ENCODE assay signal across 10 cellular contexts in the genomic region with DNA sequence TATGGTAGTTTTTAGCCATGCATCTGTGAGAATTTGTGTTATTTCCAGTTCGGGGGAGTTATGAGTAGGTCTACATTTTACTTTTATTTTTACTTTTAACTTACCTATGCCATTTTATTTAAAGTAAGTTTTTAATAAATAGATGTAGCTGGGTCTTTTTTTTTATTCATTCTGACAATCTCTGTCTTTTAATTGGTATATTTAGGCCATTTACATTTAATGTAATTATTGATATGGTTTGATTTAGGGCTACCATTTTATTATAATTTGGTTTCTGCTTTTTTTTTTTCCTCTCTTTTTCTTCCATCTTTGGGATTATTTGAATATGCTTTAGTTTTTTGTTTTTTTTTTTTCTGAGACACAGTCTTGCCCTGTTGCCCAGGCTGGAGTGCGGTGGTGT. TPM values are rescaled to one million over a fixed set of nuclear protein-coding genes. Genes with fewer than 3 reads are reported as not detected.
A peak's percentile ranks its signal among the peaks of the same experiment; 100 is the strongest.
DNase-seq lines count a peak whose midpoint lies in the region; TF ChIP-seq lines count a peak whose summit lies in the region.
"Had no signal": no experiment of that assay in that cellular context is flagged by ENCODE, and none has a peak within 500 bp of the region (broad histone marks: within the 10 kb centered on the region; RNA-seq: fewer than 3 reads in every experiment).

No MANE protein-coding gene starts in this region.

- H3K27me3 ChIP-seq in GM06990 (replicated peaks; ENCODE audit: control insufficient read depth, insufficient read depth, low read length) = no peaks in the 10 kb centered on the region
- no peaks in the 10 kb centered on the region for H3K27me3 ChIP-seq in NT2/D1 (ENCODE audit: insufficient read depth, insufficient read length)
- no peaks in the 10 kb centered on the region for H3K27me3 ChIP-seq in endodermal cell (ENCODE audit: control insufficient read depth, insufficient read depth, low read length, poor library complexity, severe bottlenecking)

- peaks cover 19% of the 10 kb centered on the region for H3K36me3 Mint-ChIP-seq in endodermal cell (ENCODE audit: low read depth)
- H3K36me3 Mint-ChIP-seq in neural crest cell (ENCODE audit: low read depth) = peaks cover 16% of the 10 kb centered on the region

- peak overlapping the region; percentile 91 for H3K4me3 Mint-ChIP-seq in endodermal cell
- peak overlapping the region; percentile 93 for H3K4me3 Mint-ChIP-seq in neural crest cell

- H3K9ac ChIP-seq in NT2/D1 (ENCODE audit: insufficient read length, low read depth) (no peak overlapping the region), endodermal cell (ENCODE audit: extremely low read depth, low read length, poor library complexity, severe bottlenecking) (no peak overlapping the region)

- H3K4me1 Mint-ChIP-seq in endodermal cell (peaks cover 5% of the 10 kb centered on the region), neural crest cell (peaks cover 23% of the 10 kb centered on the region)

- H3K27ac Mint-ChIP-seq in endodermal cell (no peak overlapping the region), neural crest cell (ENCODE audit: unreplicated experiment) (no peak overlapping the region)

- H3K9me3 Mint-ChIP-seq in endodermal cell = peaks cover 11% of the 10 kb centered on the region
- peaks cover 11% of the 10 kb centered on the region for H3K9me3 Mint-ChIP-seq in neural crest cell

- peaks cover 11% of the 10 kb centered on the region for H3K9me3 ChIP-seq in NT2/D1 (ENCODE audit: insufficient read depth, low read length)
- H3K9me3 ChIP-seq in endodermal cell (ENCODE audit: control insufficient read depth, low read length) = peaks cover 13% of the 10 kb centered on the region

- H3K4me3 ChIP-seq in GM06990 (replicated peaks; ENCODE audit: low read depth, low read length) (peak overlapping the region; percentile 97), NT2/D1 (ENCODE audit: insufficient read length, low read depth) (peak overlapping the region; percentile 69), endodermal cell (ENCODE audit: low read length) (peak overlapping the region; percentile 86)

- 100% methylated on average over 1 to 2 of the region's 2 CpGs for WGBS in endodermal cell (ENCODE audit: insufficient coverage in 1 of 2, insufficient read length in 1 of 2), 2 experiments

- in situ Hi-C loops in G401 (cut with HindIII; ENCODE audit: low sequenced_read_pairs) = no loop called here

- H3K4me1 ChIP-seq in NT2/D1 (ENCODE audit: insufficient read depth, insufficient read length) (no peaks in the 10 kb centered on the region), endodermal cell (ENCODE audit: control insufficient read depth, insufficient read depth, low read length) (no peaks in the 10 kb centered on the region)

- TF ChIP-seq CTCF in GM06990 (IDR thresholded peaks at IDR 0.05; ENCODE audit: insufficient read depth, low read length, poor library complexity, severe bottlenecking) (no peak), endodermal cell (conservative IDR thresholded peaks at IDR 0.05) (no peak), neural crest cell (conservative IDR thresholded peaks at IDR 0.05) (no peak)

- H3K36me3 ChIP-seq in GM06990 (ENCODE audit: control insufficient read depth, insufficient read depth, low read length) (no peaks in the 10 kb centered on the region), NT2/D1 (ENCODE audit: insufficient read depth, insufficient read length, low read length) (peaks cover 14% of the 10 kb centered on the region), endodermal cell (ENCODE audit: control insufficient read depth, insufficient read depth, low read length) (peaks cover 11% of the 10 kb centered on the region)

- H3K27ac ChIP-seq in endodermal cell (ENCODE audit: low read depth, low read length) = no peak overlapping the region

- H3K27me3 Mint-ChIP-seq in endodermal cell (ENCODE audit: insufficient read depth) (peaks cover 3% of the 10 kb centered on the region), neural crest cell (ENCODE audit: low read depth) (peaks cover 19% of the 10 kb centered on the region)

- DNase-seq in GM06990 (ENCODE audit: extremely low read depth, insufficient read length) (no peak), NT2/D1 (ENCODE audit: low read depth, low spot score) (no peak), endodermal cell (no peak), neural crest cell (ENCODE audit: low read depth, low spot score) (no peak), G401 (ENCODE audit: low spot score) (no peak), NCI-H446 treated with DMSO at 0.1 percent for 48 hours (lab: John Stamatoyannopoulos, UW) (no peak), superior temporal gyrus (ENCODE audit: extremely low spot score) (no peak)
- no peak for DNase-seq in stimulated activated CD4-positive, alpha-beta T cell treated with anti-CD3 and anti-CD28 coated beads, Interleukin-15, amount 100 ng/mL, for 24 hours
- DNase-seq: activated CD8-positive, alpha-beta memory T cell treated with anti-CD3 and anti-CD28 coated beads, Interleukin-2, amount 50 U/mL, for 4 hours; foreskin melanocyte had no signal

RNA-seq across cellular contexts. Expression of gene SWAP70, which starts 1.9 kb away (rescaled TPM):
- total RNA-seq in endodermal cell = 10 to 100 TPM; 28.8 to 30.7 TPM
- polyA plus RNA-seq in endodermal cell (2013, experiment 1 of 2) = 19.8 TPM
- 19.6 TPM for polyA plus RNA-seq in endodermal cell (2013, experiment 2 of 2)
- 18.1 and 19.4 TPM in 2 replicates for total RNA-seq in neural crest cell
- total RNA-seq in G401 (2014; rRNA removed; shearing (Covaris generic)) = 28.9 and 45.9 TPM in 2 replicates
